ENCODE assay signal across 8 cellular contexts in the genomic region with DNA sequence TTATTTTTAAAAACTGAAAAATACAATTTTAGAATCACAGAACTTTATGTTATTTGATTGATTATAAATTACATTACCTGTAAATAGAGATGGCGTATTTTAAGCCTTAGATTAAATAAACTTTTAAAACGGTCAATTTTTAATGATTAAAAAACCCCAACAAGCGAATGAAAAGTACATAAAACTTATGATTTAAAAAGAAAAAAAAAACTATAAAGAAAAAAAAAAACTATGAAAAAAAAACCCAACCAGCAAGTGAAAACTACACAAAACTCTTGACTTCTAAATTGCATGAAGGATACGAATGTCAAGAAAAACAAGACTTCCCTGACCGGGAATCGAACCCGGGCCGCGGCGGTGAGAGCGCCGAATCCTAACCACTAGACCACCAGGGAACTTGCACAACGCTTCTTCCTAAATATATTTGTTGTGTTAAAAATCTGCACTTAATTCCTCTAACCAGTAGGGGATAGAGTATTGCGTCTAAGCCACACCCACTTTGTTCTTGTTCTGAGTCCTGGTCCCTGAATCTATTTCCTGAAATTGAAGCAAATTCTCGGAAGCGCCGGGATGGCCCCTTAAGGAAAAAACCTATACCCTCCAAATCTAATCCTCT.
DNase-seq lines count a peak whose midpoint lies in the region; TF ChIP-seq lines count a peak whose summit lies in the region.

No MANE protein-coding gene starts in this region.

- H2AFZ ChIP-seq in MM.1S (ENCODE audit: low read length), result peak overlapping the region; percentile 95

- H3F3A ChIP-seq in MM.1S (ENCODE audit: insufficient read depth, low read length), result peaks cover 15% of the 10 kb centered on the region

- peak overlapping the region; percentile 88 for H3K4me2 ChIP-seq in MM.1S (ENCODE audit: low read depth, low read length)

- H3K79me2 ChIP-seq in MM.1S (ENCODE audit: low read length), result peaks cover 9% of the 10 kb centered on the region

- H3K9me2 ChIP-seq in MM.1S (replicated peaks; ENCODE audit: insufficient read depth, low read length), result no peaks in the 10 kb centered on the region

- H3K27me3 ChIP-seq in MM.1S (replicated peaks; ENCODE audit: insufficient read depth, low read length) (no peaks in the 10 kb centered on the region), neutrophil (peaks cover 7% of the 10 kb centered on the region)

- H3K4me3 ChIP-seq in MM.1S (ENCODE audit: low read length), result peak overlapping the region; percentile 85
- peak overlapping the region; percentile 58 to 68 for H3K4me3 ChIP-seq in neutrophil (ENCODE audit: low read depth in 1 of 2, low read length in 1 of 2)

- no peaks in the 10 kb centered on the region for H3K9me3 ChIP-seq in ES-I3 (ENCODE audit: control insufficient read depth, insufficient read depth, low read length)
- no peaks in the 10 kb centered on the region for H3K9me3 ChIP-seq in MM.1S (replicated peaks; ENCODE audit: insufficient read depth, low read length)
- H3K9me3 ChIP-seq in neutrophil, result no peaks in the 10 kb centered on the region

- DNase-seq in HCEC 1CT (peak; percentile 91), MM.1S (peak; percentile 93), SIG-M5 treated with dmso at 0.1 percent for 504 hours (lab: John Stamatoyannopoulos, UW; ENCODE audit: unreplicated experiment) (peak; percentile 96), germinal center (ENCODE audit: low spot score) (peak; percentile 88), substantia nigra (lab: John Stamatoyannopoulos, UW) (peak in 47 of 49 donors; percentile 12 to 85 (median 62))
- peak; percentile 66 to 85 (median 76) for DNase-seq in activated naive CD4-positive, alpha-beta T cell (lab: John Stamatoyannopoulos, UW)

- H3K27ac ChIP-seq in MM.1S (ENCODE audit: low read length), result peak overlapping the region; percentile 91; the same call in 1 of the 2 replicates
- peak overlapping the region; percentile 86 for H3K27ac ChIP-seq in neutrophil
- H3K27ac ChIP-seq in substantia nigra (ENCODE audit: low read depth, low read length, poor library complexity, severe bottlenecking), result peak overlapping the region; percentile 89

- H3K9ac ChIP-seq in ES-I3 (ENCODE audit: low read depth, low read length), result peak overlapping the region; percentile 91
- H3K9ac ChIP-seq in MM.1S (ENCODE audit: low read length), result peak overlapping the region; percentile 78

- H3K36me3 ChIP-seq in ES-I3 (ENCODE audit: insufficient read depth, low read length) (no peaks in the 10 kb centered on the region), MM.1S (replicated peaks; ENCODE audit: insufficient read depth, low read length) (no peaks in the 10 kb centered on the region), neutrophil (no peaks in the 10 kb centered on the region)

- H4K20me1 ChIP-seq in MM.1S (ENCODE audit: insufficient read depth, low read length), result no peaks in the 10 kb centered on the region

- TF ChIP-seq CTCF in MM.1S (IDR thresholded peaks at IDR 0.05; ENCODE audit: low read length) (peak; percentile 22; the same call in 1 of the 2 replicates), neutrophil (IDR thresholded peaks at IDR 0.05) (peak; percentile 62)

- H3K4me1 ChIP-seq in ES-I3 (ENCODE audit: insufficient read depth, low read length), result peaks cover 6% of the 10 kb centered on the region; the same call in 1 of the 2 replicates
- H3K4me1 ChIP-seq in MM.1S (ENCODE audit: low read length), result peaks cover 7% of the 10 kb centered on the region; the same call in 1 of the 2 replicates
- H3K4me1 ChIP-seq in neutrophil (ENCODE audit: control insufficient read depth in 1 of 2, insufficient read depth in 1 of 2, low read depth in 1 of 2, low read length in 1 of 2), result peaks cover 21 to 29% of the 10 kb centered on the region in 2 experiments

Comparison
In these comparisons a context has a peak if more than half of its experiments do, and no peak if none do; other contexts are left out.
1. Peak in every context shown above with its lines: DNase-seq, H3K4me3 ChIP-seq and H3K27ac ChIP-seq.